Comparison of ENCODE assay signal across 1 cellular context in genomic region chr11:94974178-94974577, GRCh38.
TF ChIP-seq lines count a peak whose summit lies in the region.

No MANE protein-coding gene starts in this region.

TF ChIP-seq in GM12878, 131 proteins besides CTCF, POLR2A, EP300 and RAD21:
- TF ChIP-seq NR2F1 (conservative IDR thresholded peaks at IDR 0.05) (no peak), LARP7 (IDR thresholded peaks at IDR 0.05) (no peak), BHLHE40 (IDR thresholded peaks at IDR 0.05; ENCODE audit: borderline replicate concordance in 1 of 2, low read depth in 2 of 2, low read length in 1 of 2) (no peak), NFYA (IDR thresholded peaks at IDR 0.05; ENCODE audit: borderline replicate concordance, low read depth, low read length) (no peak), POLR2AphosphoS2 (IDR thresholded peaks at IDR 0.05; ENCODE audit: low read depth, low read length) (no peak), ZNF217 (IDR thresholded peaks at IDR 0.05) (no peak), NR2C1 (IDR thresholded peaks at IDR 0.05) (no peak), KLF5 (IDR thresholded peaks at IDR 0.05; ENCODE audit: partially characterized antibody) (no peak), CUX1 (IDR thresholded peaks at IDR 0.05; ENCODE audit: insufficient replicate concordance, low read depth, low read length) (no peak), ZNF687 (IDR thresholded peaks at IDR 0.05) (no peak), BCL3 (IDR thresholded peaks at IDR 0.05; ENCODE audit: borderline replicate concordance, insufficient read depth, low read depth, low read length, poor library complexity, severe bottlenecking) (no peak), RFX5 (IDR thresholded peaks at IDR 0.05; ENCODE audit: low read depth, low read length) (no peak), SUZ12 (IDR thresholded peaks at IDR 0.05; ENCODE audit: unreplicated experiment) (no peak), TARDBP (IDR thresholded peaks at IDR 0.05; ENCODE audit: borderline replicate concordance) (no peak), EZH2 (IDR thresholded peaks at IDR 0.05; ENCODE audit: borderline replicate concordance, control insufficient read depth, low read depth, low read length) (no peak), SIN3A (IDR thresholded peaks at IDR 0.05; ENCODE audit: low read depth, low read length) (no peak), SP1 (IDR thresholded peaks at IDR 0.05; ENCODE audit: low read depth, low read length) (no peak), ZNF384 (IDR thresholded peaks at IDR 0.05; ENCODE audit: borderline replicate concordance, low read depth, low read length) (no peak), RCOR1 (conservative IDR thresholded peaks at IDR 0.05; ENCODE audit: low read depth, low read length) (no peak)
